24 cellular contexts compared by ENCODE assay signal in genomic region chr5:80747922-80748321, GRCh38.
DNase-seq lines count a peak whose midpoint lies in the region; ATAC-seq, FAIRE-seq and TF ChIP-seq lines count a peak whose summit lies in the region.
"Had no signal": no experiment of that assay in that cellular context is flagged by ENCODE, and none has a peak within 500 bp of the region (broad histone marks: within the 10 kb centered on the region; RNA-seq: fewer than 3 reads in every experiment).

No MANE protein-coding gene starts in this region.

- no peak for TF ChIP-seq EP300 in HepG2 (IDR thresholded peaks at IDR 0.05; ENCODE audit: low read depth in 2 of 2, low read length in 2 of 2)
- no peak for TF ChIP-seq EP300 in HepG2 (CRISPR knock-in tag; IDR thresholded peaks at IDR 0.05; ENCODE audit: borderline replicate concordance)

- H3K4me3 Mint-ChIP-seq in GM23338 = no peak overlapping the region
- H3K4me3 Mint-ChIP-seq: CD8-positive, alpha-beta memory T cell had no signal

- H3K4me2 ChIP-seq in GM23338 = peak overlapping the region; percentile 22; the same call in 1 of the 2 replicates
- no peak overlapping the region for H3K4me2 ChIP-seq in HepG2 (ENCODE audit: low read depth, low read length)
- H3K4me2 ChIP-seq: SK-N-SH had no signal

- CTCF ChIA-PET in A673 (lab: Charles Lee) (no interaction called here), HepG2 (lab: Yijun Ruan, JAX; ENCODE audit: low intra/inter-chr PET ratio, low total read pairs) (no interaction called here)

- H3K9me3 ChIP-seq in A673 (ENCODE audit: low read depth, low read length, poor library complexity, severe bottlenecking) = no peaks in the 10 kb centered on the region
- no peaks in the 10 kb centered on the region for H3K9me3 ChIP-seq in iPS-18a (ENCODE audit: control insufficient read depth, low read depth, low read length)
- no peaks in the 10 kb centered on the region for H3K9me3 ChIP-seq in HepG2 (ENCODE audit: low read length)
- H3K9me3 ChIP-seq: SK-N-SH had no signal

- WGBS in HepG2 (ENCODE audit: low lambda C conversion rate) = 94% methylated on average over 3 of the region's 3 CpGs

- H3K27ac ChIP-seq in A673 (ENCODE audit: low read depth, low read length, poor library complexity, severe bottlenecking) = no peak overlapping the region
- H3K27ac ChIP-seq in GM23338 (ENCODE audit: low read depth) = no peak overlapping the region
- no peak overlapping the region for H3K27ac ChIP-seq in iPS-18a (ENCODE audit: low read length)
- no peak overlapping the region for H3K27ac ChIP-seq in HepG2 (ENCODE audit: extremely low read length, insufficient read depth, low read length)
- H3K27ac ChIP-seq: C4-2B, GM23248, RWPE1 had no signal

- H3K9me3 Mint-ChIP-seq in GM23338 = no peaks in the 10 kb centered on the region; the same call in 2 of the 3 replicates

- DNase-seq in A673 (ENCODE audit: low spot score) (peak; percentile 25), GM23338 (ENCODE audit: low spot score) (peak; percentile 29), NCI-H345 (lab: John Stamatoyannopoulos, UW) (peak; percentile 10), HepG2 (ENCODE audit: low spot score) (no peak), cardiac septum (ENCODE audit: low spot score) (no peak), T-helper 9 cell (no peak), glomerular visceral epithelial cell (ENCODE audit: extremely low spot score) (no peak)
- DNase-seq: CD8-positive, alpha-beta memory T cell; DND-41; KBM-7; MM.1S; NCI-H1048; NCI-H1417 treated with DMSO at 0.1 percent for 48 hours; NCI-H1930; NCI-H2171; NCI-H446 treated with DMSO at 0.1 percent for 48 hours; NCI-H526 treated with DMSO at 0.1 percent for 48 hours; SIG-M5; SK-N-SH had no signal

- intact Hi-C loops in A673 (cut with micrococcal nuclease; ENCODE audit: unreplicated experiment) = no loop called here
- intact Hi-C loops in HepG2 (cut with micrococcal nuclease; ENCODE audit: unreplicated experiment) = no loop called here
- intact Hi-C loops in cardiac septum (cut with DNase I) = no loop called here

- peak overlapping the region; percentile 38; the same call in 1 of the 2 replicates for H3K27ac Mint-ChIP-seq in GM23338

- peaks cover 33% of the 10 kb centered on the region for H3K36me3 Mint-ChIP-seq in GM23338 (ENCODE audit: low read depth)

- H3K27me3 Mint-ChIP-seq in GM23338 (ENCODE audit: insufficient read depth, low read depth, poor library complexity) = no peaks in the 10 kb centered on the region
- H3K27me3 Mint-ChIP-seq: CD8-positive, alpha-beta memory T cell had no signal

- no peaks in the 10 kb centered on the region for H3K79me2 ChIP-seq in GM23338 (replicated peaks; ENCODE audit: insufficient read depth)
- H3K79me2 ChIP-seq in HepG2 (ENCODE audit: insufficient read depth, low read length) = no peaks in the 10 kb centered on the region

- BruUV-seq in A673 (replicated peaks; lab: Mats Ljungman, UMichigan) = no TSS peak
- BruUV-seq in HepG2 (replicated peaks; lab: Mats Ljungman, UMichigan) = no TSS peak

- ATAC-seq in GM23338 (peak; percentile 61), HepG2 (no peak)
- ATAC-seq: GM12878 had no signal

- POLR2A ChIA-PET in A673 (lab: Charles Lee; ENCODE audit: low non-redundant PET) = no interaction called here
- POLR2A ChIA-PET in HepG2 (lab: Yijun Ruan, JAX) = no interaction called here

- H2AFZ ChIP-seq in GM23338 (no peak overlapping the region), HepG2 (ENCODE audit: low read length) (no peak overlapping the region)
- H2AFZ ChIP-seq: GM23248 had no signal

- TF ChIP-seq CTCF in A673 (conservative IDR thresholded peaks at IDR 0.05; ENCODE audit: low read depth, low read length) (no peak), GM23338 (conservative IDR thresholded peaks at IDR 0.05; ENCODE audit: low read depth in 2 of 2) (no peak), HepG2 (CRISPR knock-in tag; IDR thresholded peaks at IDR 0.05) (no peak)

- no peak for TF ChIP-seq RAD21 in HepG2 (CRISPR knock-in tag; IDR thresholded peaks at IDR 0.05)

- H4K20me1 ChIP-seq in GM23338 (replicated peaks; ENCODE audit: insufficient read depth) (no peaks in the 10 kb centered on the region), HepG2 (ENCODE audit: insufficient read depth, low read length) (no peaks in the 10 kb centered on the region)

- H3K36me3 ChIP-seq in A673 (ENCODE audit: insufficient read depth, low read length, poor library complexity, severe bottlenecking) = no peaks in the 10 kb centered on the region
- H3K36me3 ChIP-seq in GM23338 (ENCODE audit: insufficient read depth) = 0 out of 2 replicates have a peak, but pooled peaks cover 5% of the 10 kb centered on the region
- no peaks in the 10 kb centered on the region for H3K36me3 ChIP-seq in iPS-18a (ENCODE audit: control insufficient read depth, low read depth, low read length)
- peaks cover 6 to 24% of the 10 kb centered on the region in 2 experiments; a peak in 4 of 5 replicates for H3K36me3 ChIP-seq in HepG2 (replicated peaks in 1 of 2; ENCODE audit: control insufficient read depth in 1 of 2, insufficient read depth in 2 of 2, low read length in 2 of 2)

- TF ChIP-seq POLR2A in HepG2 (IDR thresholded peaks at IDR 0.05; ENCODE audit: insufficient read depth in 1 of 2, low read depth in 2 of 2, low read length in 2 of 2) = no peak

- H3K9ac ChIP-seq in iPS-18a (ENCODE audit: low read length) (no peak overlapping the region), HepG2 (ENCODE audit: insufficient read depth, low read depth, low read length) (no peak overlapping the region)
- H3K9ac ChIP-seq: GM23248, SK-N-SH had no signal

- no peak for FAIRE-seq in HepG2 (lab: Jason Lieb, UNC)
- FAIRE-seq: GM12878 had no signal

- H3K4me3 ChIP-seq in A673 (ENCODE audit: low read depth, low read length, poor library complexity, severe bottlenecking) (no peak overlapping the region), GM23338 (0 out of 2 replicates have a peak overlapping the region, but pooled peaks have one; percentile 2), iPS-18a (ENCODE audit: low read length) (peak overlapping the region; percentile 4), HepG2 (replicated peaks in 1 of 3; ENCODE audit: insufficient read depth in 1 of 3, low read depth in 2 of 3, low read length in 3 of 3) (no peak overlapping the region)
- H3K4me3 ChIP-seq: GM12878, GM23248 had no signal

- H3K4me1 ChIP-seq in A673 (ENCODE audit: insufficient read depth, low read length, poor library complexity, severe bottlenecking) (no peaks in the 10 kb centered on the region), GM23338 (ENCODE audit: insufficient read depth) (peaks cover 11% of the 10 kb centered on the region), iPS-18a (ENCODE audit: control insufficient read depth, low read depth, low read length) (peaks cover 14% of the 10 kb centered on the region), HepG2 (ENCODE audit: insufficient read depth, low read length) (no peaks in the 10 kb centered on the region)

- no peaks in the 10 kb centered on the region for H3K9me2 ChIP-seq in GM23338 (ENCODE audit: insufficient read depth)
- H3K9me2 ChIP-seq: SK-N-SH had no signal

- H3F3A ChIP-seq in GM23338 (replicated peaks; ENCODE audit: low read depth) = no peaks in the 10 kb centered on the region

- H3K27me3 ChIP-seq in A673 (replicated peaks; ENCODE audit: insufficient read depth, low read depth, low read length, poor library complexity) (no peaks in the 10 kb centered on the region), GM23338 (ENCODE audit: insufficient read depth) (no peaks in the 10 kb centered on the region), iPS-18a (ENCODE audit: control insufficient read depth, insufficient read depth, low read length) (no peaks in the 10 kb centered on the region), HepG2 (ENCODE audit: control insufficient read depth in 1 of 2, insufficient read depth in 2 of 2, low read length in 2 of 2) (no peaks in the 10 kb centered on the region)

- in situ Hi-C loops in HepG2 (cut with HindIII; ENCODE audit: extremely low pct_ligation_motif_present, low pct_unique_long_range_greater_than_20kb) = no loop called here

- H3K4me1 Mint-ChIP-seq in GM23338 = peaks cover 23% of the 10 kb centered on the region

TF ChIP-seq in GM23338, 12 proteins besides CTCF, POLR2A, EP300 and RAD21:
- TF ChIP-seq EZH2phosphoT487 (IDR thresholded peaks at IDR 0.05; ENCODE audit: unreplicated experiment) = no peak
- 0 out of 2 replicates have a peak, but pooled peaks have one; percentile 12 for TF ChIP-seq CREB1 (CRISPR knock-in tag; IDR thresholded peaks at IDR 0.05; ENCODE audit: low read depth)
- no peak for TF ChIP-seq POLR2AphosphoS5 (IDR thresholded peaks at IDR 0.05; ENCODE audit: low read depth)

TF ChIP-seq in HepG2, 621 proteins besides CTCF, POLR2A, EP300 and RAD21 (continues in another document):
- no peak for TF ChIP-seq SRF (IDR thresholded peaks at IDR 0.05; ENCODE audit: low read depth, low read length)
- no peak for TF ChIP-seq DNMT3B (CRISPR knock-in tag; conservative IDR thresholded peaks at IDR 0.05)
- no peak for TF ChIP-seq ZNF557 (CRISPR knock-in tag; IDR thresholded peaks at IDR 0.05)
- TF ChIP-seq NFE2 (CRISPR knock-in tag; IDR thresholded peaks at IDR 0.05) = no peak
- no peak for TF ChIP-seq ZNF205 (CRISPR knock-in tag; IDR thresholded peaks at IDR 0.05)
- TF ChIP-seq ZFAT (CRISPR knock-in tag; conservative IDR thresholded peaks at IDR 0.05) = no peak
- TF ChIP-seq SNAI1 (CRISPR knock-in tag; IDR thresholded peaks at IDR 0.05; ENCODE audit: borderline replicate concordance) = no peak
- no peak for TF ChIP-seq ZNF629 (CRISPR knock-in tag; conservative IDR thresholded peaks at IDR 0.05)
- no peak for TF ChIP-seq ZNF660 (CRISPR knock-in tag; IDR thresholded peaks at IDR 0.05; ENCODE audit: borderline replicate concordance, low read depth)
- TF ChIP-seq SP2 (CRISPR knock-in tag; IDR thresholded peaks at IDR 0.05) = no peak
- no peak for TF ChIP-seq UBTF (CRISPR knock-in tag; IDR thresholded peaks at IDR 0.05)
- no peak for TF ChIP-seq HMGA1 (CRISPR knock-in tag; conservative IDR thresholded peaks at IDR 0.05)
- TF ChIP-seq ZFP90 (CRISPR knock-in tag; IDR thresholded peaks at IDR 0.05; ENCODE audit: borderline replicate concordance) = no peak

Comparison
In these comparisons a context has a peak if more than half of its experiments do, and no peak if none do; other contexts are left out.
1. DNase-seq: peak in A673 (single experiment), GM23338 (single experiment) and NCI-H345 (single experiment); none in HepG2 (single experiment), cardiac septum (single experiment), T-helper 9 cell (single experiment) and glomerular visceral epithelial cell (single experiment).
2. H3K4me3 ChIP-seq: peak in GM23338 (single experiment) and iPS-18a (single experiment); none in A673 (single experiment) and HepG2 (0 of 3).